Comparison of ENCODE assay signal across 8 cellular contexts in the genomic region with DNA sequence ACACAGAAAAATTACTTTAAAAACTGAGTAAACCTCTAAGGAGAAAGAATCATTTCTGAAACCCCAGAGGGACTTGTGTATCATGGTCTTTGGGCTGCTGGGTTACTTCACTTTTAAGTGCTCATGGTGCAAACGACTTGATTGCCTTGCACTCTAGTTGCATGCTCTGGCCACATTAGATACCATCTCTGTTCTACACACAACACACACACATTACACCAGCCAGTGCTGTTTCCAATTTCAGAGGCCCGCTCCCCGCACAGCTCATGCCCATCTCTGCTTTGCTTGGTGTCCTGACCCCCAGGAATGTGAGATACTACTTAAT. TPM values are rescaled to one million over a fixed set of nuclear protein-coding genes. Genes with fewer than 3 reads are reported as not detected.
DNase-seq lines count a peak whose midpoint lies in the region; ATAC-seq, FAIRE-seq and TF ChIP-seq lines count a peak whose summit lies in the region.

No MANE protein-coding gene starts in this region.

- TF ChIP-seq EP300 in suprapubic skin (IDR thresholded peaks at IDR 0.05), result no peak

- 8% methylated on average over 3 of the region's 3 CpGs for WGBS in suprapubic skin

- TF ChIP-seq CTCF in astrocyte (IDR thresholded peaks at IDR 0.05; ENCODE audit: insufficient read depth, low read depth, low read length) (no peak), kidney (IDR thresholded peaks at IDR 0.05; ENCODE audit: borderline replicate concordance, extremely low read depth, insufficient read depth) (no peak), suprapubic skin (IDR thresholded peaks at IDR 0.05) (no peak)

- H3K9ac ChIP-seq in astrocyte (ENCODE audit: low read length), result peak overlapping the region; percentile 82
- H3K9ac ChIP-seq in kidney (ENCODE audit: low read length in 2 of 2), result peak overlapping the region in 1 of 2 donors; percentile 59

- TF ChIP-seq POLR2A in suprapubic skin (IDR thresholded peaks at IDR 0.05), result no peak

- H3K27me3 ChIP-seq in astrocyte (ENCODE audit: insufficient read depth, low read length) (no peaks in the 10 kb centered on the region), suprapubic skin (no peaks in the 10 kb centered on the region)

- peaks cover 60% of the 10 kb centered on the region for H3K79me2 ChIP-seq in astrocyte (ENCODE audit: insufficient read depth, low read length)

- intact Hi-C loops in kidney (cut with DNase I), result no loop called here

- peak overlapping the region; percentile 64 for H2AFZ ChIP-seq in astrocyte (ENCODE audit: low read depth, low read length)

- H3K27ac ChIP-seq in astrocyte (ENCODE audit: low read depth, low read length), result peak overlapping the region; percentile 46
- no peak overlapping the region for H3K27ac ChIP-seq in kidney (ENCODE audit: low read depth in 2 of 2, low read length in 2 of 2)
- H3K27ac ChIP-seq in suprapubic skin, result peak overlapping the region; percentile 98

- H3K36me3 Mint-ChIP-seq in astrocyte (ENCODE audit: low read depth, unreplicated experiment), result peaks cover 3% of the 10 kb centered on the region

- H3K4me1 Mint-ChIP-seq in astrocyte (ENCODE audit: low read depth, unreplicated experiment), result peaks cover 17% of the 10 kb centered on the region

- H3K27me3 Mint-ChIP-seq in astrocyte (ENCODE audit: low read depth, unreplicated experiment), result no peaks in the 10 kb centered on the region

- peak overlapping the region; percentile 94 for H3K27ac Mint-ChIP-seq in astrocyte (ENCODE audit: unreplicated experiment)

- H3K4me3 Mint-ChIP-seq in astrocyte (ENCODE audit: unreplicated experiment), result peak overlapping the region; percentile 98

- FAIRE-seq in astrocyte (lab: Jason Lieb, UNC), result peak; percentile 39
- FAIRE-seq in kidney (lab: Jason Lieb, UNC), result no peak

- H3K4me3 ChIP-seq in astrocyte (ENCODE audit: insufficient read depth, low read depth, low read length), result peak overlapping the region; percentile 80
- H3K4me3 ChIP-seq in kidney (ENCODE audit: low read length in 2 of 2), result peak overlapping the region; percentile 90 to 92
- peak overlapping the region; percentile 91 for H3K4me3 ChIP-seq in suprapubic skin

- H3K36me3 ChIP-seq in astrocyte (ENCODE audit: insufficient read depth, low read length) (no peaks in the 10 kb centered on the region), kidney (ENCODE audit: control insufficient read depth in 1 of 2, insufficient read depth in 2 of 2, low read length in 2 of 2) (no peaks in the 10 kb centered on the region), suprapubic skin (no peaks in the 10 kb centered on the region)

- H3K9me3 ChIP-seq in astrocyte (ENCODE audit: insufficient read depth, low read depth, low read length) (no peaks in the 10 kb centered on the region), kidney (ENCODE audit: control insufficient read depth in 1 of 2, low read length in 2 of 2) (no peaks in the 10 kb centered on the region), suprapubic skin (no peaks in the 10 kb centered on the region)

- H3K4me1 ChIP-seq in astrocyte (ENCODE audit: insufficient read depth, low read length) (peaks cover 15% of the 10 kb centered on the region), kidney (ENCODE audit: control insufficient read depth in 1 of 2, insufficient read depth in 1 of 2, low read depth in 1 of 2, low read length in 2 of 2) (peaks cover 5 to 11% of the 10 kb centered on the region in 2 donors), suprapubic skin (peaks cover 49% of the 10 kb centered on the region)

- H3K4me2 ChIP-seq in astrocyte (ENCODE audit: low read length), result peak overlapping the region; percentile 97

- H3K9me3 Mint-ChIP-seq in astrocyte (ENCODE audit: unreplicated experiment), result no peaks in the 10 kb centered on the region

- DNase-seq in EH (ENCODE audit: low read depth) (peak; percentile 57), NCI-H748 treated with DMSO at 0.1 percent for 48 hours (lab: John Stamatoyannopoulos, UW) (peak; percentile 42), astrocyte (ENCODE audit: low read depth) (no peak), kidney (no peak), suprapubic skin (ENCODE audit: low spot score in 2 of 2) (no peak), NCI-H82 treated with DMSO at 0.1 percent for 48 hours (lab: John Stamatoyannopoulos, UW; ENCODE audit: unreplicated experiment) (no peak)

- no peak for ATAC-seq in GM19455 (IDR thresholded peaks at IDR 0.05; ENCODE audit: unreplicated experiment)
- ATAC-seq in GM18511 (IDR thresholded peaks at IDR 0.05; ENCODE audit: unreplicated experiment), result no peak

- peaks cover 47% of the 10 kb centered on the region for H4K20me1 ChIP-seq in astrocyte (ENCODE audit: insufficient read depth, low read length)

RNA-seq across cellular contexts. Expression of a gene that starts 2.1 kb away (rescaled TPM):
- total RNA-seq in astrocyte (101 and 103 TPM in 2 replicates), kidney (31.5 TPM), suprapubic skin (10 to 100 TPM; 28.7 to 51.7 (median 39.0) TPM)
- polyA plus RNA-seq in kidney (ENCODE audit: insufficient read depth, low read depth, low replicate concordance), result 6.9 TPM

Comparison
In these comparisons a context has a peak if more than half of its experiments do, and no peak if none do; other contexts are left out.
1. DNase-seq: peak in EH (single experiment) and NCI-H748 treated with DMSO at 0.1 percent for 48 hours (single experiment); none in astrocyte (single experiment), kidney (single experiment), suprapubic skin (0 of 2) and NCI-H82 treated with DMSO at 0.1 percent for 48 hours (single experiment).
2. H3K27ac ChIP-seq: peak in astrocyte (single experiment) and suprapubic skin (single experiment); none in kidney (0 of 2).
3. Peak in every context shown above with its lines, with median percentiles within 50 percentile points of each other: H3K4me3 ChIP-seq.